In genomic region chr1:223907943-223908587, GRCh38 we compare ENCODE assay signal across 8 cellular contexts.
DNase-seq lines count a peak whose midpoint lies in the region; ATAC-seq and TF ChIP-seq lines count a peak whose summit lies in the region.
"Not testable (repeated sequence)": the region's sequence is repeated elsewhere in the genome, so short reads cannot be mapped to it uniquely, and the experiment has no call there.

No MANE protein-coding gene starts in this region.

- H3K23ac ChIP-seq in IMR-90 (ENCODE audit: low read depth, low read length) = not testable (repeated sequence)

- H3K79me1 ChIP-seq in IMR-90 (ENCODE audit: low read depth in 1 of 2, low read length in 2 of 2) = not testable (repeated sequence)

- not testable (repeated sequence) for H2AK5ac ChIP-seq in IMR-90 (ENCODE audit: low read depth, low read length)

- H4K91ac ChIP-seq in IMR-90 (ENCODE audit: insufficient read depth, low read depth, low read length) = not testable (repeated sequence)

- intact Hi-C loops in IMR-90 (cut with micrococcal nuclease) (loop anchor here (10.0 kb wide), 2 partner anchors 93 to 213 kb away; no protein-coding TSS in a partner anchor), heart right ventricle (cut with DNase I) (loop anchor here in 1 of 10 donors (10.0 kb wide), 1 partner anchor 93 kb away; no protein-coding TSS in a partner anchor)

- not testable (repeated sequence) for H3K14ac ChIP-seq in IMR-90 (replicated peaks; ENCODE audit: low read depth, low read length)

- DNase-seq in IMR-90; brain microvascular endothelial cell; heart right ventricle; neural crest cell (ENCODE audit: low read depth, low spot score): not testable (repeated sequence)
- peak; percentile 12 for DNase-seq in activated CD4-positive, alpha-beta T cell treated with anti-CD3 and anti-CD28 coated beads for 1 hour
- DNase-seq in activated T-cell treated with anti-CD3 and anti-CD28 coated beads, Interleukin-2, amount 50 U/mL, for 48 hours = peak; percentile 39 to 42
- peak; percentile 19 for DNase-seq in stimulated activated CD4-positive, alpha-beta T cell treated with anti-CD3 and anti-CD28 coated beads, Interleukin-4, amount 100 ng/mL, for 24 hours

- POLR2A ChIA-PET in IMR-90 (lab: Charles Lee; ENCODE audit: unreplicated experiment) = not testable (repeated sequence)

- H4K8ac ChIP-seq in IMR-90 (ENCODE audit: low read depth in 2 of 2, low read length in 2 of 2) = not testable (repeated sequence)

- not testable (repeated sequence) for H3K27me3 Mint-ChIP-seq in neural crest cell (ENCODE audit: low read depth)

- not testable (repeated sequence) for H3K4me3 Mint-ChIP-seq in neural crest cell

- not testable (repeated sequence) for H2BK120ac ChIP-seq in IMR-90 (ENCODE audit: low read depth, low read length)

- CTCF ChIA-PET in IMR-90 (lab: Yijun Ruan, JAX) = not testable (repeated sequence)

- H3K56ac ChIP-seq in IMR-90 (ENCODE audit: extremely low read depth, insufficient read depth, low read length) = not testable (repeated sequence)

- H3K9ac ChIP-seq in IMR-90 (ENCODE audit: low read depth, low read length) = not testable (repeated sequence)

- H3K9me1 ChIP-seq in IMR-90 (ENCODE audit: insufficient read depth, low read length) = not testable (repeated sequence)

- not testable (repeated sequence) for H3K27ac Mint-ChIP-seq in neural crest cell (ENCODE audit: unreplicated experiment)

- ATAC-seq in IMR-90 (ENCODE audit: low read depth); heart right ventricle: not testable (repeated sequence)

- H2BK5ac ChIP-seq in IMR-90 (ENCODE audit: low read depth, low read length, poor library complexity, severe bottlenecking) = not testable (repeated sequence)

- in situ Hi-C loops in IMR-90 (cut with MboI; ENCODE audit: low sequenced_read_pairs); brain microvascular endothelial cell (cut with HindIII; ENCODE audit: low pct_ligation_motif_present, low sequenced_read_pairs): not testable (repeated sequence)

- H4K5ac ChIP-seq in IMR-90 (ENCODE audit: low read depth, low read length) = not testable (repeated sequence)

- not testable (repeated sequence) for H3K9me3 Mint-ChIP-seq in neural crest cell

- H3K4ac ChIP-seq in IMR-90 (ENCODE audit: low read depth, low read length) = not testable (repeated sequence)

- H2BK15ac ChIP-seq in IMR-90 (ENCODE audit: low read depth, low read length) = not testable (repeated sequence)

- not testable (repeated sequence) for H3K4me3 ChIP-seq in IMR-90 (ENCODE audit: insufficient read depth, low read depth, low read length); brain microvascular endothelial cell (ENCODE audit: low read depth, low read length); heart right ventricle

- not testable (repeated sequence) for H3K9me3 ChIP-seq in IMR-90 (ENCODE audit: control insufficient read depth, insufficient read depth, low read length); heart right ventricle

- H3K36me3 Mint-ChIP-seq in neural crest cell (ENCODE audit: low read depth) = not testable (repeated sequence)

- not testable (repeated sequence) for H4K20me1 ChIP-seq in IMR-90 (ENCODE audit: insufficient read depth, low read length)

- not testable (repeated sequence) for H3K27me3 ChIP-seq in IMR-90 (ENCODE audit: control insufficient read depth, insufficient read depth, low read length); brain microvascular endothelial cell (replicated peaks); heart right ventricle

- not testable (repeated sequence) for H2AK9ac ChIP-seq in IMR-90 (replicated peaks; ENCODE audit: low read depth, low read length, poor library complexity)

- H2AFZ ChIP-seq in IMR-90 (replicated peaks; ENCODE audit: low read length, poor library complexity) = not testable (repeated sequence)

- not testable (repeated sequence) for H2BK20ac ChIP-seq in IMR-90 (ENCODE audit: low read depth, low read length)

- H3K4me1 Mint-ChIP-seq in neural crest cell = not testable (repeated sequence)

- H3K27ac ChIP-seq in C4-2B; IMR-90 (ENCODE audit: insufficient read depth, low read length); brain microvascular endothelial cell; heart right ventricle: not testable (repeated sequence)

- not testable (repeated sequence) for TF ChIP-seq POLR2A in IMR-90 (IDR thresholded peaks at IDR 0.05; ENCODE audit: low read depth, low read length)

- TF ChIP-seq CTCF in C4-2B (conservative IDR thresholded peaks at IDR 0.05) (peak; percentile 46), IMR-90 (conservative IDR thresholded peaks at IDR 0.05; ENCODE audit: low read depth, low read length) (peak; percentile 23; the same call in 1 of the 2 replicates), brain microvascular endothelial cell (IDR thresholded peaks at IDR 0.05; ENCODE audit: low read depth, low read length, missing control alignments) (peak; percentile 33), heart right ventricle (IDR thresholded peaks at IDR 0.05) (peak in 7 of 9 donors; percentile 33 to 49 (median 45)), neural crest cell (conservative IDR thresholded peaks at IDR 0.05) (peak; percentile 24)

- TF ChIP-seq RAD21 in IMR-90 (IDR thresholded peaks at IDR 0.05; ENCODE audit: low read length) = not testable (repeated sequence)

- not testable (repeated sequence) for H3K4me1 ChIP-seq in IMR-90 (ENCODE audit: control insufficient read depth, insufficient read depth, low read length); heart right ventricle

- not testable (repeated sequence) for BruUV-seq in IMR-90 (replicated peaks; lab: Mats Ljungman, UMichigan)

- H3K4me2 ChIP-seq in IMR-90 (ENCODE audit: low read depth, low read length) = not testable (repeated sequence)

- H3K18ac ChIP-seq in IMR-90 (ENCODE audit: low read depth, low read length) = not testable (repeated sequence)

- no CpG with 5 or more reads among the region's 4 CpGs for WGBS in IMR-90 (ENCODE audit: extremely low coverage in 2 of 2, insufficient read length in 1 of 2), 2 experiments
- WGBS in heart right ventricle, 2 donors = 9 to 18% methylated on average over 3 of the region's 4 CpGs

- dilution Hi-C loops in IMR-90 (cut with HindIII; ENCODE audit: low sequenced_read_pairs, unreplicated experiment) = not testable (repeated sequence)

- H3K36me3 ChIP-seq in IMR-90 (ENCODE audit: control insufficient read depth, insufficient read depth, low read length); brain microvascular endothelial cell (replicated peaks); heart right ventricle: not testable (repeated sequence)
